1 cellular context compared by ENCODE assay signal in genomic region chr1:200653022-200653462, GRCh38.
TF ChIP-seq lines count a peak whose summit lies in the region.

No MANE protein-coding gene starts in this region.

TF ChIP-seq in GM12878, 131 proteins besides CTCF, POLR2A, EP300 and RAD21 (continued from another document and continues in another):
- TF ChIP-seq BCLAF1 (IDR thresholded peaks at IDR 0.05) (no peak), RB1 (IDR thresholded peaks at IDR 0.05; ENCODE audit: borderline replicate concordance) (no peak), NFIC (IDR thresholded peaks at IDR 0.05; ENCODE audit: low read depth, low read length) (peak; percentile 51; the same call in 1 of the 2 replicates), ZBTB33 (IDR thresholded peaks at IDR 0.05) (no peak), IKZF2 (IDR thresholded peaks at IDR 0.05) (peak; percentile 22 to 49; a peak in 2 of 4 replicates), IRF3 (IDR thresholded peaks at IDR 0.05) (no peak), FOS (IDR thresholded peaks at IDR 0.05; ENCODE audit: borderline replicate concordance, extremely low read depth, insufficient read length) (no peak), TAF1 (IDR thresholded peaks at IDR 0.05; ENCODE audit: borderline replicate concordance, low read depth, low read length) (no peak), MTA2 (IDR thresholded peaks at IDR 0.05; ENCODE audit: low read depth) (0 out of 2 replicates have a peak, but pooled peaks have one; percentile 16), CEBPB (IDR thresholded peaks at IDR 0.05; ENCODE audit: borderline replicate concordance in 1 of 2, low read depth in 2 of 2, low read length in 2 of 2) (no peak), EED (IDR thresholded peaks at IDR 0.05; ENCODE audit: low read depth) (peak; percentile 68), RFX5 (IDR thresholded peaks at IDR 0.05; ENCODE audit: low read depth, low read length) (no peak), ZNF24 (IDR thresholded peaks at IDR 0.05) (no peak), NFYA (IDR thresholded peaks at IDR 0.05; ENCODE audit: borderline replicate concordance, low read depth, low read length) (no peak), EZH2 (IDR thresholded peaks at IDR 0.05; ENCODE audit: borderline replicate concordance, control insufficient read depth, low read depth, low read length) (no peak), YBX1 (IDR thresholded peaks at IDR 0.05) (no peak), NRF1 (conservative IDR thresholded peaks at IDR 0.05; ENCODE audit: low read depth, low read length) (no peak), ETV6 (conservative IDR thresholded peaks at IDR 0.05 in 1 of 2, IDR thresholded peaks at IDR 0.05 in 1 of 2; ENCODE audit: borderline replicate concordance in 1 of 2, low read depth in 1 of 2) (peak in 1 of 2 experiments; percentile 90; a peak in 1 of 4 replicates), NR2C2 (IDR thresholded peaks at IDR 0.05; ENCODE audit: borderline replicate concordance, control insufficient read depth, insufficient read length, low read depth) (no peak), NR2C1 (IDR thresholded peaks at IDR 0.05) (no peak), SMARCA5 (IDR thresholded peaks at IDR 0.05) (no peak), SUPT20H (IDR thresholded peaks at IDR 0.05; ENCODE audit: borderline replicate concordance, control insufficient read depth, low read depth, low read length) (no peak), KLF5 (IDR thresholded peaks at IDR 0.05; ENCODE audit: partially characterized antibody) (no peak), CHD1 (IDR thresholded peaks at IDR 0.05; ENCODE audit: low read depth, low read length) (no peak), ZSCAN29 (IDR thresholded peaks at IDR 0.05) (no peak), CBX3 (IDR thresholded peaks at IDR 0.05; ENCODE audit: borderline replicate concordance, low read depth) (no peak), ESRRA (IDR thresholded peaks at IDR 0.05; ENCODE audit: low read length) (no peak), TCF7 (IDR thresholded peaks at IDR 0.05; ENCODE audit: borderline replicate concordance) (no peak), JUNB (IDR thresholded peaks at IDR 0.05) (peak; percentile 52), IKZF1 (conservative IDR thresholded peaks at IDR 0.05) (peak; percentile 34; the same call in 1 of the 2 replicates), ATF7 (IDR thresholded peaks at IDR 0.05; ENCODE audit: low read depth) (no peak), ATF2 (IDR thresholded peaks at IDR 0.05; ENCODE audit: low read length) (no peak), NBN (IDR thresholded peaks at IDR 0.05) (0 out of 2 replicates have a peak, but pooled peaks have one; percentile 23), ZNF274 (IDR thresholded peaks at IDR 0.05; ENCODE audit: insufficient read depth, insufficient read length) (no peak), REST (IDR thresholded peaks at IDR 0.05; ENCODE audit: low read depth, low read length) (no peak), PKNOX1 (IDR thresholded peaks at IDR 0.05) (peak; percentile 86), RBBP5 (conservative IDR thresholded peaks at IDR 0.05) (no peak), TARDBP (IDR thresholded peaks at IDR 0.05; ENCODE audit: borderline replicate concordance) (no peak), HCFC1 (IDR thresholded peaks at IDR 0.05; ENCODE audit: low read length) (no peak), SIN3A (IDR thresholded peaks at IDR 0.05; ENCODE audit: low read depth, low read length) (no peak), SP1 (IDR thresholded peaks at IDR 0.05; ENCODE audit: low read depth, low read length) (no peak), RUNX3 (IDR thresholded peaks at IDR 0.05; ENCODE audit: low read length) (peak; percentile 66), PBX3 (IDR thresholded peaks at IDR 0.05; ENCODE audit: insufficient replicate concordance, low read depth, low read length) (peak; percentile 76), RCOR1 (conservative IDR thresholded peaks at IDR 0.05; ENCODE audit: low read depth, low read length) (no peak), SKIL (IDR thresholded peaks at IDR 0.05; ENCODE audit: low read depth, poor library complexity, severe bottlenecking) (no peak)
- TF ChIP-seq, protein P1, sequence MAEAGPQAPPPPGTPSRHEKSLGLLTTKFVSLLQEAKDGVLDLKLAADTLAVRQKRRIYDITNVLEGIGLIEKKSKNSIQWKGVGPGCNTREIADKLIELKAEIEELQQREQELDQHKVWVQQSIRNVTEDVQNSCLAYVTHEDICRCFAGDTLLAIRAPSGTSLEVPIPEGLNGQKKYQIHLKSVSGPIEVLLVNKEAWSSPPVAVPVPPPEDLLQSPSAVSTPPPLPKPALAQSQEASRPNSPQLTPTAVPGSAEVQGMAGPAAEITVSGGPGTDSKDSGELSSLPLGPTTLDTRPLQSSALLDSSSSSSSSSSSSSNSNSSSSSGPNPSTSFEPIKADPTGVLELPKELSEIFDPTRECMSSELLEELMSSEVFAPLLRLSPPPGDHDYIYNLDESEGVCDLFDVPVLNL (IDR thresholded peaks at IDR 0.05; ENCODE audit: low read depth, low read length) = no peak
